In genomic region chr7:55513849-55514248, GRCh38 we compare ENCODE assay signal across 27 cellular contexts. TPM values are rescaled to one million over a fixed set of nuclear protein-coding genes. Genes with fewer than 3 reads are reported as not detected.
DNase-seq lines count a peak whose midpoint lies in the region; ATAC-seq and TF ChIP-seq lines count a peak whose summit lies in the region.
"Had no signal": no experiment of that assay in that cellular context is flagged by ENCODE, and none has a peak within 500 bp of the region (broad histone marks: within the 10 kb centered on the region; RNA-seq: fewer than 3 reads in every experiment).

No MANE protein-coding gene starts in this region.

- H3K9me3 Mint-ChIP-seq in stimulated activated naive CD8-positive, alpha-beta T cell treated with anti-CD3 and anti-CD28 coated beads, Interleukin-15, Interleukin-2, amounts not matched to agents 100 ng/mL and 50 ng/mL, for 24 hours = no peaks in the 10 kb centered on the region
- H3K9me3 Mint-ChIP-seq: activated CD4-positive, alpha-beta T cell treated with anti-CD3 and anti-CD28 coated beads, Interleukin-2, amount 10 ng/mL, durations not matched to agents 7 days and 5 days; activated naive CD8-positive, alpha-beta T cell treated with anti-CD3 and anti-CD28 coated beads, Interleukin-2, amount 10 ng/mL, durations not matched to agents 7 days and 5 days; naive thymus-derived CD4-positive, alpha-beta T cell; stimulated activated naive CD8-positive, alpha-beta T cell treated with anti-CD3 and anti-CD28 coated beads, Interleukin-15, amount 100 ng/mL, for 72 hours had no signal

- POLR2A ChIA-PET in OCI-LY7 (lab: Charles Lee) = interaction anchor here (1.5 kb wide), 1 partner anchor 8 kb away, joined by 3 read pairs; no protein-coding TSS in a partner anchor

- intact Hi-C loops in OCI-LY7 (cut with micrococcal nuclease; ENCODE audit: unreplicated experiment) = no loop called here
- intact Hi-C loops in aorta (cut with DNase I) = no loop called here

- H4K20me1 ChIP-seq in OCI-LY7 (ENCODE audit: insufficient read depth, low read length) = no peaks in the 10 kb centered on the region

- no peak for TF ChIP-seq CTCF in OCI-LY7 (conservative IDR thresholded peaks at IDR 0.05; ENCODE audit: low read length)

- no peaks in the 10 kb centered on the region for H3K27me3 Mint-ChIP-seq in stimulated activated naive CD8-positive, alpha-beta T cell treated with anti-CD3 and anti-CD28 coated beads, Interleukin-15, Interleukin-2, amounts not matched to agents 100 ng/mL and 50 ng/mL, for 24 hours
- H3K27me3 Mint-ChIP-seq: activated CD4-positive, alpha-beta T cell treated with anti-CD3 and anti-CD28 coated beads, Interleukin-2, amount 10 ng/mL, durations not matched to agents 7 days and 5 days; activated naive CD8-positive, alpha-beta T cell treated with anti-CD3 and anti-CD28 coated beads, Interleukin-2, amount 10 ng/mL, durations not matched to agents 7 days and 5 days; naive thymus-derived CD4-positive, alpha-beta T cell; stimulated activated naive CD8-positive, alpha-beta T cell treated with anti-CD3 and anti-CD28 coated beads, Interleukin-15, amount 100 ng/mL, for 72 hours had no signal

- no peak overlapping the region for H3K4me3 ChIP-seq in OCI-LY7 (ENCODE audit: low read depth, low read length, poor library complexity, severe bottlenecking)
- no peak overlapping the region for H3K4me3 ChIP-seq in aorta (ENCODE audit: low read length in 2 of 2)
- H3K4me3 ChIP-seq: GM23248, heart left ventricle, Peyer's patch, SJSA1, tibial nerve had no signal

- H3K9me2 ChIP-seq in OCI-LY7 (ENCODE audit: insufficient read depth, low read length) = no peaks in the 10 kb centered on the region

- ATAC-seq in stimulated activated naive CD8-positive, alpha-beta T cell treated with anti-CD3 and anti-CD28 coated beads, Interleukin-15, Interleukin-2, amounts not matched to agents 100 U/mL and 50 U/mL, for 24 hours = no peak
- ATAC-seq in HG02759 (IDR thresholded peaks at IDR 0.05; ENCODE audit: unreplicated experiment) = peak; percentile 31
- ATAC-seq in aorta (ENCODE audit: low FRiP score) = no peak
- ATAC-seq: naive thymus-derived CD4-positive, alpha-beta T cell; stimulated activated naive CD8-positive, alpha-beta T cell treated with anti-CD3 and anti-CD28 coated beads, Interleukin-15, amount 100 ng/mL, for 72 hours had no signal

- no peak overlapping the region for H2AFZ ChIP-seq in OCI-LY7 (ENCODE audit: low read length)
- H2AFZ ChIP-seq: GM23248 had no signal

- H3K4me2 ChIP-seq in OCI-LY7 (ENCODE audit: low read length) = peak overlapping the region; percentile 73; the same call in 1 of the 2 replicates

- CTCF ChIA-PET in OCI-LY7 (lab: Charles Lee; ENCODE audit: unreplicated experiment) = interaction anchor here (0.5 kb wide), 1 partner anchor 28 kb away, joined by 3 read pairs; no protein-coding TSS in a partner anchor

- 94 to 96% methylated on average over 5 of the region's 5 CpGs for WGBS in aorta, 2 donors

- H3K9me3 ChIP-seq in OCI-LY7 (ENCODE audit: low read length) = no peaks in the 10 kb centered on the region
- H3K9me3 ChIP-seq in aorta (ENCODE audit: control insufficient read depth, low read length) = no peaks in the 10 kb centered on the region
- H3K9me3 ChIP-seq: Caco-2, heart left ventricle, Peyer's patch, SJSA1, tibial nerve had no signal

- H3K4me1 ChIP-seq in OCI-LY7 (ENCODE audit: insufficient read depth, low read length, poor library complexity, severe bottlenecking) = peaks cover 93% of the 10 kb centered on the region
- no peaks in the 10 kb centered on the region for H3K4me1 ChIP-seq in aorta (ENCODE audit: control insufficient read depth in 1 of 2, insufficient read depth in 2 of 2, low read length in 2 of 2)
- H3K4me1 ChIP-seq: Caco-2, tibial nerve had no signal

- peaks cover 8% of the 10 kb centered on the region; the same call in 1 of the 2 replicates for H3K79me2 ChIP-seq in OCI-LY7 (ENCODE audit: insufficient read depth, low read depth, low read length)

- DNase-seq in stimulated activated naive CD8-positive, alpha-beta T cell treated with anti-CD3 and anti-CD28 coated beads, Interleukin-15, Interleukin-2, amounts not matched to agents 100 U/mL and 50 U/mL, for 24 hours = no peak
- DNase-seq in OCI-LY7 (ENCODE audit: low spot score) (no peak), aorta (no peak), NCI-H2196 treated with DMSO at 0.1 percent for 48 hours (lab: John Stamatoyannopoulos, UW; ENCODE audit: unreplicated experiment) (no peak), AML-193 (lab: John Stamatoyannopoulos, UW) (no peak)
- no peak for DNase-seq in activated CD4-positive, alpha-beta T cell treated with anti-CD3 and anti-CD28 coated beads, Interleukin-2, amount 50 U/mL, for 4 hours
- DNase-seq: activated CD4-positive, alpha-beta T cell treated with anti-CD3 and anti-CD28 coated beads, Interleukin-2, amount 10 ng/mL, durations not matched to agents 7 days and 5 days; activated effector memory CD4-positive, alpha-beta T cell treated with Interleukin-2 at 50 U/mL for 16 hours; activated naive CD8-positive, alpha-beta T cell treated with anti-CD3 and anti-CD28 coated beads, Interleukin-2, amount 10 ng/mL, durations not matched to agents 7 days and 5 days; Caco-2; DND-41; GM23248; heart left ventricle; KG1; left cardiac atrium; naive thymus-derived CD4-positive, alpha-beta T cell; NCI-H187 treated with DMSO at 0.1 percent for 48 hours; NCI-H226; retina; stimulated activated CD4-positive, alpha-beta T cell treated with anti-CD3 and anti-CD28 coated beads, Interleukin-2, amount 100 ng/mL, for 48 hours; stimulated activated naive CD8-positive, alpha-beta T cell treated with anti-CD3 and anti-CD28 coated beads, Interleukin-15, amount 100 ng/mL, for 72 hours had no signal

- H3K27ac ChIP-seq in OCI-LY7 (ENCODE audit: low read depth, low read length, poor library complexity, severe bottlenecking) = peak overlapping the region; percentile 20
- H3K27ac ChIP-seq in aorta (ENCODE audit: low read depth in 1 of 2, low read length in 2 of 2) = no peak overlapping the region
- H3K27ac ChIP-seq: epithelial cell of prostate, GM23248, heart left ventricle, SJSA1, tibial nerve had no signal

- no TSS peak for BruUV-seq in OCI-LY7 (replicated peaks; lab: Mats Ljungman, UMichigan)

- H3K36me3 Mint-ChIP-seq in stimulated activated naive CD8-positive, alpha-beta T cell treated with anti-CD3 and anti-CD28 coated beads, Interleukin-15, Interleukin-2, amounts not matched to agents 100 ng/mL and 50 ng/mL, for 24 hours (ENCODE audit: low read depth) = peaks cover 44% of the 10 kb centered on the region

- peaks cover 42% of the 10 kb centered on the region for H3K36me3 ChIP-seq in OCI-LY7 (ENCODE audit: insufficient read depth, low read length)
- H3K36me3 ChIP-seq in aorta (ENCODE audit: control insufficient read depth in 1 of 2, insufficient read depth in 2 of 2, low read length in 1 of 2) = peaks cover 0 to 1% of the 10 kb centered on the region in 2 donors

- H3K4me1 Mint-ChIP-seq in stimulated activated naive CD8-positive, alpha-beta T cell treated with anti-CD3 and anti-CD28 coated beads, Interleukin-15, Interleukin-2, amounts not matched to agents 100 ng/mL and 50 ng/mL, for 24 hours (ENCODE audit: low read depth) = peaks cover 61% of the 10 kb centered on the region

- no peak overlapping the region for H3K4me3 Mint-ChIP-seq in stimulated activated naive CD8-positive, alpha-beta T cell treated with anti-CD3 and anti-CD28 coated beads, Interleukin-15, Interleukin-2, amounts not matched to agents 100 ng/mL and 50 ng/mL, for 24 hours
- H3K4me3 Mint-ChIP-seq: activated CD4-positive, alpha-beta T cell treated with anti-CD3 and anti-CD28 coated beads, Interleukin-2, amount 10 ng/mL, durations not matched to agents 7 days and 5 days; activated naive CD8-positive, alpha-beta T cell treated with anti-CD3 and anti-CD28 coated beads, Interleukin-2, amount 10 ng/mL, durations not matched to agents 7 days and 5 days; naive thymus-derived CD4-positive, alpha-beta T cell; stimulated activated naive CD8-positive, alpha-beta T cell treated with anti-CD3 and anti-CD28 coated beads, Interleukin-15, amount 100 ng/mL, for 72 hours had no signal

- no peaks in the 10 kb centered on the region for H3K27me3 ChIP-seq in aorta (ENCODE audit: control insufficient read depth in 1 of 2, insufficient read depth in 2 of 2, low read length in 1 of 2)
- H3K27me3 ChIP-seq: heart left ventricle, Peyer's patch, SJSA1, tibial nerve had no signal

- H3K27ac Mint-ChIP-seq in stimulated activated naive CD8-positive, alpha-beta T cell treated with anti-CD3 and anti-CD28 coated beads, Interleukin-15, Interleukin-2, amounts not matched to agents 100 ng/mL and 50 ng/mL, for 24 hours = peak overlapping the region; percentile 40
- H3K27ac Mint-ChIP-seq: activated CD4-positive, alpha-beta T cell treated with anti-CD3 and anti-CD28 coated beads, Interleukin-2, amount 10 ng/mL, durations not matched to agents 7 days and 5 days; activated naive CD8-positive, alpha-beta T cell treated with anti-CD3 and anti-CD28 coated beads, Interleukin-2, amount 10 ng/mL, durations not matched to agents 7 days and 5 days; stimulated activated naive CD8-positive, alpha-beta T cell treated with anti-CD3 and anti-CD28 coated beads, Interleukin-15, amount 100 ng/mL, for 72 hours had no signal

RNA-seq across cellular contexts. Expression of gene VOPP1, which starts 58.5 kb away (rescaled TPM):
- 66.9 and 68.8 TPM in 2 replicates for total RNA-seq in OCI-LY7 (2014; rRNA removed; shearing (Covaris generic))
- 72.1 and 73.9 TPM in 2 replicates for total RNA-seq in OCI-LY7 (2022)
- 10 to 100 TPM; 74.1 to 82.9 TPM for total RNA-seq in aorta
- polyA plus RNA-seq in aorta = 10 to 100 TPM; 36.3 to 62.9 TPM
